Comparison of ENCODE assay signal across 32 cellular contexts in the genomic region with DNA sequence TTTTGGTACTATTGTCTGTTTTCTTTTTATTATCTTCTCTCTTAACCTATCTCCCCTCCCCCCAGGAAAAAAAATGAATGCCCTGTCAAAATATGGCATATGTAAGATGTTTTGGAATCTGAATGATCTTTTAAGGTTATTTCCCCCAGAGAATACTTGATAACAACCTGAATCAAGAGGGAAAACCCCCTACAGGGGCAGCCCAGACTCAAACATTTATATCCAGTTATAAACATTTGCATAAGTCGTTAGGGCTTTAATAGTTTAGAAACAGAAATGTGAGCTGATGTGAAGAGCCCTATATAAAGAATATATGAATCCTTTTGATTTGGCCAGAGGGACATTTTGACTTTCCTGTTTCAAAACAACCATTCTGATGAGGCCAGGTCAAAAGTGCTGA.
DNase-seq lines count a peak whose midpoint lies in the region; ATAC-seq, FAIRE-seq and TF ChIP-seq lines count a peak whose summit lies in the region.
"Had no signal": no experiment of that assay in that cellular context is flagged by ENCODE, and none has a peak within 500 bp of the region (broad histone marks: within the 10 kb centered on the region; RNA-seq: fewer than 3 reads in every experiment).

No MANE protein-coding gene starts in this region.

- no peak for TF ChIP-seq CTCF in A673 (conservative IDR thresholded peaks at IDR 0.05; ENCODE audit: low read depth, low read length)
- TF ChIP-seq CTCF in CD4-positive, alpha-beta T cell (IDR thresholded peaks at IDR 0.05): no peak
- no peak for TF ChIP-seq CTCF in OCI-LY3 (IDR thresholded peaks at IDR 0.05; ENCODE audit: low read depth, low read length)

- ATAC-seq in CD4-positive, alpha-beta T cell (ENCODE audit: poor library complexity): peak; percentile 48
- ATAC-seq: gastrocnemius medialis, left lung, right lobe of liver had no signal

- H3K36me3 Mint-ChIP-seq in CD4-positive, alpha-beta T cell (ENCODE audit: low read depth): no peaks in the 10 kb centered on the region
- H3K36me3 Mint-ChIP-seq in immature natural killer cell: peaks cover 0 to 2% (median 0%) of the 10 kb centered on the region in 3 donors
- H3K36me3 Mint-ChIP-seq: mesothelial cell of epicardium, T-cell had no signal

- no TSS peak for BruUV-seq in A673 (replicated peaks; lab: Mats Ljungman, UMichigan)

- FAIRE-seq in GM12891 (lab: Jason Lieb, UNC) (no peak), GM12892 (lab: Jason Lieb, UNC) (no peak)
- FAIRE-seq: endometrium had no signal

- H3K4me3 ChIP-seq in A673 (ENCODE audit: low read depth, low read length, poor library complexity, severe bottlenecking) (no peak overlapping the region), OCI-LY3 (ENCODE audit: low read length) (peak overlapping the region; percentile 33; the same call in 1 of the 2 replicates)
- H3K4me3 ChIP-seq: cardiac muscle cell, gastrocnemius medialis, GM23248, left lung, MG63, Peyer's patch, right lobe of liver, tibial nerve had no signal

- peak; percentile 21 for DNase-seq in A673 (ENCODE audit: low spot score)
- no peak for DNase-seq in CD4-positive, alpha-beta T cell
- DNase-seq in immature natural killer cell: no peak
- no peak for DNase-seq in GM12891 (ENCODE audit: insufficient read length, low spot score)
- DNase-seq in NCI-H1694 treated with DMSO at 0.1 percent for 48 hours (lab: John Stamatoyannopoulos, UW): no peak
- no peak for DNase-seq in activated CD8-positive, alpha-beta memory T cell treated with anti-CD3 and anti-CD28 coated beads, Interleukin-2, amount 50 U/mL, for 48 hours
- no peak for DNase-seq in GM12892 (ENCODE audit: insufficient read length)
- DNase-seq: activated CD4-positive, alpha-beta T cell treated with anti-CD3 and anti-CD28 coated beads for 4 hours; activated gamma-delta T cell; anterior cingulate cortex; DMS153; gastrocnemius medialis; GM23248; HFFc6; hippocampal formation; left lung; MG63; NCI-H1436 treated with DMSO at 0.1 percent for 48 hours; NCI-H510A; right lobe of liver; SIG-M5; stimulated activated CD4-positive, alpha-beta T cell treated with anti-CD3 and anti-CD28 coated beads, Interleukin-12 subunit alpha, Interleukin-12 subunit beta, amount 100 ng/mL, for 4 hours; stimulated activated CD4-positive, alpha-beta T cell treated with anti-CD3 and anti-CD28 coated beads, Interleukin-4, amount 100 ng/mL, for 4 hours had no signal

- no peaks in the 10 kb centered on the region for H4K20me1 ChIP-seq in OCI-LY3 (ENCODE audit: insufficient read depth, low read length)

- peak overlapping the region; percentile 24 for H3K27ac Mint-ChIP-seq in CD4-positive, alpha-beta T cell
- peak overlapping the region; percentile 6 to 70 (median 28) for H3K27ac Mint-ChIP-seq in immature natural killer cell
- H3K27ac Mint-ChIP-seq: HFFc6, mesothelial cell of epicardium, T-cell had no signal

- H2AFZ ChIP-seq in OCI-LY3 (ENCODE audit: low read depth, low read length): no peak overlapping the region
- H2AFZ ChIP-seq: GM23248 had no signal

- peak overlapping the region; percentile 63 for H3K4me2 ChIP-seq in OCI-LY3 (ENCODE audit: low read length)

- CTCF ChIA-PET in A673 (lab: Charles Lee): interaction anchor here (0.9 kb wide), 1 partner anchor 13 kb away, joined by 3 read pairs; no protein-coding TSS in a partner anchor
- CTCF ChIA-PET in CD4-positive, alpha-beta T cell (lab: Charles Lee): interaction anchor here (0.7 kb wide), 1 partner anchor 13 kb away, joined by 4 read pairs; no protein-coding TSS in a partner anchor

- H3K27ac ChIP-seq in A673 (ENCODE audit: low read depth, low read length, poor library complexity, severe bottlenecking) (no peak overlapping the region), OCI-LY3 (ENCODE audit: low read length) (peak overlapping the region; percentile 28; the same call in 1 of the 2 replicates)
- H3K27ac ChIP-seq in CD4-positive, alpha-beta T cell (ENCODE audit: low read depth, low read length): no peak overlapping the region
- H3K27ac ChIP-seq: cardiac muscle cell, gastrocnemius medialis, GM23248, left lung, right lobe of liver, tibial nerve had no signal

- H3K9ac ChIP-seq in OCI-LY3 (ENCODE audit: low read length): peak overlapping the region; percentile 7; the same call in 1 of the 2 replicates
- H3K9ac ChIP-seq: GM23248 had no signal

- H3K79me2 ChIP-seq in OCI-LY3 (ENCODE audit: low read length): no peaks in the 10 kb centered on the region

- H3K4me3 Mint-ChIP-seq in CD4-positive, alpha-beta T cell: no peak overlapping the region
- no peak overlapping the region for H3K4me3 Mint-ChIP-seq in immature natural killer cell
- H3K4me3 Mint-ChIP-seq: CD14-positive monocyte, HFFc6, mesothelial cell of epicardium, neural crest cell, T-cell had no signal

- H3K4me1 ChIP-seq in A673 (ENCODE audit: insufficient read depth, low read length, poor library complexity, severe bottlenecking) (peaks cover 20% of the 10 kb centered on the region), OCI-LY3 (ENCODE audit: low read length) (peaks cover 42% of the 10 kb centered on the region)
- H3K4me1 ChIP-seq: gastrocnemius medialis, Peyer's patch, right lobe of liver, tibial nerve had no signal

- H3K9me3 ChIP-seq in A673 (ENCODE audit: low read depth, low read length, poor library complexity, severe bottlenecking) (no peaks in the 10 kb centered on the region), OCI-LY3 (ENCODE audit: insufficient read depth, low read length) (no peaks in the 10 kb centered on the region)
- no peaks in the 10 kb centered on the region for H3K9me3 ChIP-seq in CD4-positive, alpha-beta T cell (ENCODE audit: control insufficient read depth, low read length)
- H3K9me3 ChIP-seq: gastrocnemius medialis, left lung, MG63, Peyer's patch, right lobe of liver, tibial nerve had no signal

- H3K27me3 ChIP-seq in A673 (replicated peaks; ENCODE audit: insufficient read depth, low read depth, low read length, poor library complexity): peaks cover 5% of the 10 kb centered on the region
- no peaks in the 10 kb centered on the region for H3K27me3 ChIP-seq in CD4-positive, alpha-beta T cell (ENCODE audit: control insufficient read depth, insufficient read depth, low read length)
- no peaks in the 10 kb centered on the region for H3K27me3 ChIP-seq in OCI-LY3 (ENCODE audit: low read depth, low read length)
- H3K27me3 ChIP-seq: cardiac muscle cell, gastrocnemius medialis, left lung, Peyer's patch, right lobe of liver, tibial nerve had no signal

- no peaks in the 10 kb centered on the region for H3K36me3 ChIP-seq in A673 (ENCODE audit: insufficient read depth, low read length, poor library complexity, severe bottlenecking)
- no peaks in the 10 kb centered on the region for H3K36me3 ChIP-seq in OCI-LY3 (replicated peaks; ENCODE audit: low read depth, low read length)
- H3K36me3 ChIP-seq: cardiac muscle cell, gastrocnemius medialis, left lung, MG63, Peyer's patch, right lobe of liver, tibial nerve had no signal

- H3K9me3 Mint-ChIP-seq in CD4-positive, alpha-beta T cell: no peaks in the 10 kb centered on the region
- no peaks in the 10 kb centered on the region for H3K9me3 Mint-ChIP-seq in immature natural killer cell
- H3K9me3 Mint-ChIP-seq: HFFc6, neural crest cell had no signal

- POLR2A ChIA-PET in A673 (lab: Charles Lee; ENCODE audit: low non-redundant PET): no interaction called here
- POLR2A ChIA-PET in CD4-positive, alpha-beta T cell (lab: Charles Lee): no interaction called here

- intact Hi-C loops in A673 (cut with micrococcal nuclease; ENCODE audit: unreplicated experiment): no loop called here
- intact Hi-C loops in CD4-positive, alpha-beta T cell (cut with DNase I, micrococcal nuclease): no loop called here

- TF ChIP-seq POLR2A in GM12891 (IDR thresholded peaks at IDR 0.05; ENCODE audit: low read depth, low read length): no peak
- TF ChIP-seq POLR2A in GM12892 (IDR thresholded peaks at IDR 0.05; ENCODE audit: low read depth, low read length): no peak

- peaks cover 24% of the 10 kb centered on the region for H3K4me1 Mint-ChIP-seq in CD4-positive, alpha-beta T cell (ENCODE audit: low read depth)
- H3K4me1 Mint-ChIP-seq in immature natural killer cell: peaks cover 46 to 54% of the 10 kb centered on the region in 2 donors
- H3K4me1 Mint-ChIP-seq: neural crest cell had no signal

- H3K27me3 Mint-ChIP-seq in CD4-positive, alpha-beta T cell: no peaks in the 10 kb centered on the region
- peaks cover 0 to 2% (median 0%) of the 10 kb centered on the region in 3 donors for H3K27me3 Mint-ChIP-seq in immature natural killer cell (ENCODE audit: low read depth in 3 of 3)
- H3K27me3 Mint-ChIP-seq: T-cell had no signal

TF ChIP-seq in GM12891, 5 proteins besides CTCF, POLR2A, EP300 and RAD21:
- TF ChIP-seq POU2F2 (IDR thresholded peaks at IDR 0.05; ENCODE audit: low read depth, low read length): no peak
- TF ChIP-seq PAX5 (IDR thresholded peaks at IDR 0.05; ENCODE audit: insufficient read depth, low read length, severe bottlenecking): no peak
- no peak for TF ChIP-seq POLR2AphosphoS5 (IDR thresholded peaks at IDR 0.05; ENCODE audit: low read depth, low read length)
- TF ChIP-seq TAF1 (IDR thresholded peaks at IDR 0.05; ENCODE audit: low read depth, low read length): no peak
- no peak for TF ChIP-seq SPI1 (IDR thresholded peaks at IDR 0.05; ENCODE audit: low read depth, low read length)
